ENCODE assay signal across 9 cellular contexts in the genomic region with DNA sequence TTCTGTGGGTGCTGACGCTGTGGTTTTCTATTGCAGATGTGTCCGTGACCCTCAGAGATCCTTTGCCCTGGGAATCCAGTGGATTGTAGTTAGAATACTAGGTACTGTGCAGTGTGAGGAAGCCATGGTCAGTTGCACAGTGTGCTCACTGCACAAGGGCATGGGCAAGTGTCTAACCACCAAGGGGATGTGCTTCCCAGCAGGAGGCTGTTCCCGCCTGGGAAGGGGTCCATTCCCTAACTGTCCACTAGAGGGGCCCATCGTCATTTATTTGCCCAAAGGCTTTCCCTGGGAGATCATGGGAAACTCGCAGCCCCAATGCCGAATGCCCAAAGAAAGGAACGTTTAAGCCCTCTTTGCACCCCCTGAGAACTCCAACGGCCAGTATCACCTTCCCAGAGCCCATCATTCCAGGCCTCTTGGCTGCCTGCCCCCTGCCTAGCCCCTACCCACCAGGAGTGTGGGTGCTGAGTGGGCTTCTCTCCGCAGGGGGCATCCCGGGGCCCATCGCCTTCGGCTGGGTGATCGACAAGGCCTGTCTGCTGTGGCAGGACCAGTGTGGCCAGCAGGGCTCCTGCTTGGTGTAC. TPM values are rescaled to one million over a fixed set of nuclear protein-coding genes. Genes with fewer than 3 reads are reported as not detected.
DNase-seq lines count a peak whose midpoint lies in the region; ATAC-seq and TF ChIP-seq lines count a peak whose summit lies in the region.
"Had no signal": no experiment of that assay in that cellular context is flagged by ENCODE, and none has a peak within 500 bp of the region (broad histone marks: within the 10 kb centered on the region; RNA-seq: fewer than 3 reads in every experiment).

No MANE protein-coding gene starts in this region.

- in situ Hi-C loops in Panc1 (cut with HindIII; ENCODE audit: low pct_unique_long_range_greater_than_20kb, low sequenced_read_pairs) = no loop called here

- H4K20me1 ChIP-seq in DOHH2 (ENCODE audit: control insufficient read depth, insufficient read depth, low read depth, low read length) = peaks cover 3% of the 10 kb centered on the region; the same call in 1 of the 2 replicates
- no peaks in the 10 kb centered on the region for H4K20me1 ChIP-seq in Karpas-422 (ENCODE audit: insufficient read depth, low read depth, low read length)

- ATAC-seq in Panc1 = peak; percentile 52
- ATAC-seq in left ventricle myocardium superior = peak; percentile 74
- ATAC-seq in sciatic nerve = peak; percentile 57
- ATAC-seq in HG02642 (IDR thresholded peaks at IDR 0.05; ENCODE audit: poor library complexity, unreplicated experiment) = no peak

- TF ChIP-seq CTCF in DOHH2 (IDR thresholded peaks at IDR 0.05; ENCODE audit: low read depth, low read length, poor library complexity, severe bottlenecking) (peak; percentile 69), Panc1 (IDR thresholded peaks at IDR 0.05) (no peak; the same call in 1 of the 2 replicates)

- peaks cover 68% of the 10 kb centered on the region for H3K36me3 ChIP-seq in DOHH2 (ENCODE audit: control insufficient read depth, low read length)
- H3K36me3 ChIP-seq in Karpas-422 (ENCODE audit: insufficient read depth, low read length) = no peaks in the 10 kb centered on the region
- peaks cover 5% of the 10 kb centered on the region for H3K36me3 ChIP-seq in Panc1 (ENCODE audit: control insufficient read depth, insufficient read depth, low read length)

- H3K9me3 Mint-ChIP-seq in T-helper 2 cell treated with Interferon-gamma antibody and Interleukin-4, amounts not matched to agents 5 μg/mL and 100 μg/mL, for 36 hours = no peaks in the 10 kb centered on the region
- H3K9me3 Mint-ChIP-seq: stimulated activated naive B cell treated with anti-CD40 and anti-IgM and Interleukin-4, amounts not matched to agents 10 μg/mL and 1 μg/mL and 100 μg/mL, for 72 hours had no signal

- H3K79me2 ChIP-seq in DOHH2 (ENCODE audit: control insufficient read depth, low read length) (no peaks in the 10 kb centered on the region), Karpas-422 (ENCODE audit: low read length) (no peaks in the 10 kb centered on the region)

- H2AFZ ChIP-seq in Karpas-422 (ENCODE audit: low read length) = no peak overlapping the region

- H3K9me2 ChIP-seq in DOHH2 (replicated peaks; ENCODE audit: control insufficient read depth, low read length) = no peaks in the 10 kb centered on the region
- no peaks in the 10 kb centered on the region for H3K9me2 ChIP-seq in Karpas-422 (replicated peaks; ENCODE audit: insufficient read depth, low read length)

- H3K27ac ChIP-seq in DOHH2 (ENCODE audit: low read depth, low read length) (no peak overlapping the region), Karpas-422 (ENCODE audit: low read length) (no peak overlapping the region), Panc1 (ENCODE audit: low read length) (peak overlapping the region; percentile 39; the same call in 1 of the 2 replicates)

- H3K4me3 Mint-ChIP-seq in T-helper 2 cell treated with Interferon-gamma antibody and Interleukin-4, amounts not matched to agents 5 μg/mL and 100 μg/mL, for 36 hours = no peak overlapping the region
- H3K4me3 Mint-ChIP-seq: stimulated activated naive B cell treated with anti-CD40 and anti-IgM and Interleukin-4, amounts not matched to agents 10 μg/mL and 1 μg/mL and 100 μg/mL, for 72 hours had no signal

- no peak overlapping the region for H3K4me2 ChIP-seq in DOHH2 (ENCODE audit: low read length)
- no peak overlapping the region for H3K4me2 ChIP-seq in Karpas-422 (ENCODE audit: low read depth, low read length, poor library complexity, severe bottlenecking)

- peak; percentile 57 for DNase-seq in Karpas-422
- DNase-seq in Panc1 (ENCODE audit: low read depth, low spot score) = peak; percentile 30
- peak; percentile 86 for DNase-seq in astrocyte of the hippocampus (ENCODE audit: low read depth, low spot score)
- peak; percentile 70 for DNase-seq in left ventricle myocardium superior
- DNase-seq in sciatic nerve (ENCODE audit: low spot score) = peak; percentile 85
- DNase-seq in T-helper 2 cell treated with Interferon-gamma antibody and Interleukin-4, amounts not matched to agents 5 μg/mL and 100 μg/mL, for 36 hours (ENCODE audit: low spot score) = no peak
- DNase-seq: stimulated activated naive B cell treated with anti-CD40 and anti-IgM and Interleukin-4, amounts not matched to agents 10 μg/mL and 1 μg/mL and 100 μg/mL, for 72 hours had no signal

- intact Hi-C loops in Panc1 (cut with micrococcal nuclease; ENCODE audit: unreplicated experiment) (loop anchor here (2.0 to 5.0 kb wide), 2 partner anchors 34 to 122 kb away; no protein-coding TSS in a partner anchor), left ventricle myocardium superior (cut with micrococcal nuclease) (loop anchor here (10.0 kb wide), 1 partner anchor 136 kb away; a partner anchor contains a TSS), sciatic nerve (cut with DNase I) (loop anchor here (5.0 kb wide), 1 partner anchor 124 kb away; no protein-coding TSS in a partner anchor)

- H3K27me3 ChIP-seq in DOHH2 (ENCODE audit: control insufficient read depth, low read length) = no peaks in the 10 kb centered on the region
- no peaks in the 10 kb centered on the region for H3K27me3 ChIP-seq in Karpas-422 (ENCODE audit: low read length)
- H3K27me3 ChIP-seq in Panc1 (ENCODE audit: control insufficient read depth, insufficient read depth, low read length) = no peaks in the 10 kb centered on the region

- no peak overlapping the region for H3K9ac ChIP-seq in Karpas-422 (ENCODE audit: low read length)

- POLR2A ChIA-PET in Panc1 (lab: Charles Lee) = no interaction called here

- H3K27ac Mint-ChIP-seq in T-helper 2 cell treated with Interferon-gamma antibody and Interleukin-4, amounts not matched to agents 5 μg/mL and 100 μg/mL, for 36 hours = no peak overlapping the region

- no peaks in the 10 kb centered on the region for H3K27me3 Mint-ChIP-seq in T-helper 2 cell treated with Interferon-gamma antibody and Interleukin-4, amounts not matched to agents 5 μg/mL and 100 μg/mL, for 36 hours (ENCODE audit: low read depth)
- H3K27me3 Mint-ChIP-seq: stimulated activated naive B cell treated with anti-CD40 and anti-IgM and Interleukin-4, amounts not matched to agents 10 μg/mL and 1 μg/mL and 100 μg/mL, for 72 hours had no signal

- CTCF ChIA-PET in Panc1 (lab: Charles Lee) = interaction anchor here (0.7 to 0.8 kb wide), 2 partner anchors 39 to 123 kb away, joined by 3 to 5 read pairs; no protein-coding TSS in a partner anchor

- no peaks in the 10 kb centered on the region for H3F3A ChIP-seq in DOHH2 (ENCODE audit: control insufficient read depth, insufficient read depth)

- no peaks in the 10 kb centered on the region for H3K4me1 Mint-ChIP-seq in T-helper 2 cell treated with Interferon-gamma antibody and Interleukin-4, amounts not matched to agents 5 μg/mL and 100 μg/mL, for 36 hours (ENCODE audit: low read depth)

- no peaks in the 10 kb centered on the region for H3K4me1 ChIP-seq in DOHH2 (ENCODE audit: control insufficient read depth, low read length)
- no peaks in the 10 kb centered on the region for H3K4me1 ChIP-seq in Karpas-422 (ENCODE audit: low read length)
- peaks cover 52% of the 10 kb centered on the region for H3K4me1 ChIP-seq in Panc1 (ENCODE audit: control insufficient read depth, insufficient read depth, low read length)

- peaks cover 45% of the 10 kb centered on the region for H3K36me3 Mint-ChIP-seq in T-helper 2 cell treated with Interferon-gamma antibody and Interleukin-4, amounts not matched to agents 5 μg/mL and 100 μg/mL, for 36 hours (ENCODE audit: low read depth)

- H3K9me3 ChIP-seq in DOHH2 (ENCODE audit: control insufficient read depth, insufficient read depth, low read length) = no peaks in the 10 kb centered on the region
- no peaks in the 10 kb centered on the region for H3K9me3 ChIP-seq in Karpas-422 (ENCODE audit: low read length)
- no peaks in the 10 kb centered on the region for H3K9me3 ChIP-seq in Panc1 (ENCODE audit: control insufficient read depth, insufficient read depth, low read depth, low read length)

- no peak overlapping the region for H3K4me3 ChIP-seq in DOHH2 (ENCODE audit: low read length)
- H3K4me3 ChIP-seq in Karpas-422 (ENCODE audit: low read length) = no peak overlapping the region
- no peak overlapping the region for H3K4me3 ChIP-seq in Panc1 (ENCODE audit: low read depth in 2 of 2, low read length in 2 of 2)

- no TSS peak for BruUV-seq in Panc1 (replicated peaks; lab: Mats Ljungman, UMichigan)

RNA-seq across cellular contexts. Expression of a gene that starts 26.2 kb away (rescaled TPM):
- total RNA-seq in Karpas-422 (2014; rRNA removed; shearing (Covaris generic); ENCODE audit: low replicate concordance) = 0.72 TPM in 1 of 2 replicates, not detected in the other
- total RNA-seq in Panc1 (2021; ENCODE audit: unreplicated experiment) (167 TPM), left ventricle myocardium superior (9.4 TPM), sciatic nerve (31.1 TPM)
- 145 TPM for polyA plus RNA-seq in Panc1 (2012; ENCODE audit: insufficient read length)

RNA-seq across cellular contexts. Expression of a gene that starts 40.1 kb away (rescaled TPM):
- total RNA-seq in Karpas-422 (2014; rRNA removed; shearing (Covaris generic); ENCODE audit: low replicate concordance) = not detected in 2 replicates
- total RNA-seq in Panc1 (2021; ENCODE audit: unreplicated experiment) (44.1 TPM), left ventricle myocardium superior (not detected), sciatic nerve (0.09 TPM)
- polyA plus RNA-seq in Panc1 (2012; ENCODE audit: insufficient read length) = 73.6 TPM

Comparison
In these comparisons a context has a peak if more than half of its experiments do, and no peak if none do; other contexts are left out.
1. RNA of a gene that starts 40.1 kb away (total RNA-seq): 44.1 TPM in Panc1 (single experiment); 0.09 TPM in sciatic nerve (single experiment), not detected in left ventricle myocardium superior (single experiment) and not detected in Karpas-422; every median in the first group is over 10 times any median in the second.